8 cellular contexts compared by ENCODE assay signal in the genomic region with DNA sequence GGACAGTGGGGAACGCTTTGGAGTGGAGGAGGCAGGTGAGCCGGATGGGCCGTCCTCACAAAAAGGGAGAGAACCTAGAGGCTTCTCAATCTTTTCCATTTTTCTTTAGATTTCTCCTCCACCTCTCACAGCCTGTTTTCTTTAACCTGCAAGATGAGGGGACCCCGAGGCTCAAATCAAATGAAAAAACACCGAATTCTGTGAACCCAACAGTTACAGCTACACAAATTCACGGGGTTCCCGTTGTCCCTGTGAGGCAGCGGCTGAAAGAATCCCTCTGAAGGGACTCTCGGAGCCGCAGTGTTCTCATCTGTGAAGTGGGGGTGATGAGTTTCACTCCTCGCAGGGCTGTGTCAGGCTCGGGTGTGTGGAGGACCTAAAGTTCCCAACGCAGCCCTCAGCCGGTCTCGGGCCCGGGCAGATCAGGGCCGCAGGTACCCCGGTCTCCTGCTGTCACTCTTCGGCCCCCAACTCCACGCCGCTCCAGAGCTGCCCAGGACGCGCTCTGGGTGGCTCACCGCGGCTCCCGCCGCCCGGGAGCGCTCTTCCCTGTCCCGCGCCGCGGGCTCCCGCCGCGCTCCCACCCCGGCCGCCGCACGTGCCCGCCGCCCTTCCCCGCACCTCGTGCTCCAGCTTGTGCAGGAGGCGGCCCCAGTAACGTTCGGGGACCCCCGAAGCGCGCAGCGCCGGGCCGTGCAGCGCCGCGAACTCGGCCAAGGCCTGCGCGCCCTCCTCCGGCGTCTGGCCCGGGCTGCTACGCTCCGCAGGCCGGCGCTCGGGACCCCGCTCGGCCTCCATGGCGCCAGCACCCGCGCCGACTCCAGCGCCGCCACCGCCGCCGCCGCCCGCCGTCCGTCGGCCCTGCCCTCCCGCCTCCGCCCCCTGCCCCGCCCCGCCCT. TPM values are rescaled to one million over a fixed set of nuclear protein-coding genes. Genes with fewer than 3 reads are reported as not detected.
DNase-seq lines count a peak whose midpoint lies in the region; ATAC-seq and TF ChIP-seq lines count a peak whose summit lies in the region.

TSS of gene TTLL12 (minus strand) at position 863 of the 899 bp plus-strand sequence. CDS start at position 798, 65 bp downstream.

- peaks cover 4 to 44% (median 21%) of the 10 kb centered on the region in 4 donors for H3K4me1 Mint-ChIP-seq in CD4-positive, alpha-beta memory T cell
- H3K4me1 Mint-ChIP-seq in IgD-negative memory B cell, result peaks cover 0 to 8% (median 7%) of the 10 kb centered on the region in 3 donors

- intact Hi-C loops in CD4-positive, alpha-beta memory T cell (cut with micrococcal nuclease), result loop anchor here (1.0 to 5.0 kb wide), 7 partner anchors 34 to 1516 kb away; partner anchors contain the start of genes ARFGAP3, MCAT, PACSIN2 and PRR5
- intact Hi-C loops in spleen (cut with DNase I; ENCODE audit: low total_unique reads), result no loop called here

- H3K27me3 Mint-ChIP-seq in CD4-positive, alpha-beta memory T cell, result peaks cover 0 to 2% of the 10 kb centered on the region in 2 donors
- H3K27me3 Mint-ChIP-seq in IgD-negative memory B cell, result no peaks in the 10 kb centered on the region

- peak within 1 kb of the TSS; percentile 82 to 87 (median 83) for H3K4me3 Mint-ChIP-seq in CD4-positive, alpha-beta memory T cell
- H3K4me3 Mint-ChIP-seq in IgD-negative memory B cell, result peak within 1 kb of the TSS; percentile 81 to 96 (median 92)

- H3K9me3 ChIP-seq in CD4-positive, alpha-beta memory T cell (ENCODE audit: control insufficient read depth in 1 of 2, low read length in 2 of 2), result no peaks in the 10 kb centered on the region
- H3K9me3 ChIP-seq in WERI-Rb-1 (ENCODE audit: severe bottlenecking) (no peaks in the 10 kb centered on the region), spleen (peaks cover 0 to 5% (median 0%) of the 10 kb centered on the region in 8 donors)

- CTCF ChIA-PET in CD4-positive, alpha-beta memory T cell (lab: Charles Lee; ENCODE audit: partially characterized antibody), result interaction anchor here (1.4 to 2.5 kb wide), 3 partner anchors 15 to 159 kb away, joined by 3 to 10 read pairs (median 7); partner anchors contain the start of gene MCAT

- H3K36me3 ChIP-seq in CD4-positive, alpha-beta memory T cell (ENCODE audit: insufficient read depth, low read length), result no peaks in the 10 kb centered on the region
- H3K36me3 ChIP-seq in WERI-Rb-1, result peaks cover 10% of the 10 kb centered on the region
- H3K36me3 ChIP-seq in spleen, result peaks cover 0 to 13% (median 0%) of the 10 kb centered on the region in 6 donors

- peaks cover 0 to 2% (median 0%) of the 10 kb centered on the region in 8 donors for H3K9me3 Mint-ChIP-seq in CD4-positive, alpha-beta memory T cell
- peaks cover 0 to 4% (median 0%) of the 10 kb centered on the region in 3 donors for H3K9me3 Mint-ChIP-seq in IgD-negative memory B cell

- peaks cover 0 to 8% of the 10 kb centered on the region in 2 donors for H3K36me3 Mint-ChIP-seq in CD4-positive, alpha-beta memory T cell
- H3K36me3 Mint-ChIP-seq in IgD-negative memory B cell, result peaks cover 2% of the 10 kb centered on the region

- 2 to 12% (median 2%) methylated on average over 16 to 85 of the region's 87 CpGs for WGBS in spleen, 5 donors

- DNase-seq in CD4-positive, alpha-beta memory T cell, result peak; percentile 57 to 72 (median 66)
- DNase-seq in WERI-Rb-1, result peak; percentile 46
- DNase-seq in caudate nucleus (lab: John Stamatoyannopoulos, UW), result peak in 36 of 61 donors; percentile 8 to 84 (median 44)
- peak; percentile 78 for DNase-seq in islet precursor cell
- DNase-seq in spleen, result peak; percentile 93
- no peak for DNase-seq in GF-D8 (lab: John Stamatoyannopoulos, UW)

- H3K27ac ChIP-seq in CD4-positive, alpha-beta memory T cell (ENCODE audit: low read depth, low read length), result peak within 1 kb of the TSS; percentile 96
- peak within 1 kb of the TSS; percentile 94 for H3K27ac ChIP-seq in WERI-Rb-1
- peak within 1 kb of the TSS; percentile 93 for H3K27ac ChIP-seq in caudate nucleus (ENCODE audit: low read depth, low read length)
- peak within 1 kb of the TSS; percentile 90 to 96 (median 92) for H3K27ac ChIP-seq in spleen

- H3K4me1 ChIP-seq in CD4-positive, alpha-beta memory T cell (ENCODE audit: insufficient read depth, low read length), result peaks cover 24% of the 10 kb centered on the region
- peaks cover 11 to 49% (median 39%) of the 10 kb centered on the region in 6 donors for H3K4me1 ChIP-seq in spleen

- no peak for TF ChIP-seq CTCF in WERI-Rb-1 (IDR thresholded peaks at IDR 0.05; ENCODE audit: low read depth, low read length)
- TF ChIP-seq CTCF in spleen (IDR thresholded peaks at IDR 0.05 in 8 of 11, conservative IDR thresholded peaks at IDR 0.05 in 3 of 11), result no peak

- peak within 1 kb of the TSS; percentile 58 to 64 for H3K4me3 ChIP-seq in CD4-positive, alpha-beta memory T cell (ENCODE audit: low read length in 2 of 2)
- H3K4me3 ChIP-seq in WERI-Rb-1 (ENCODE audit: low read depth, low read length) (peak within 1 kb of the TSS; percentile 92), spleen (peak within 1 kb of the TSS; percentile 39 to 95 (median 78))

- no peaks in the 10 kb centered on the region for H3K27me3 ChIP-seq in CD4-positive, alpha-beta memory T cell (ENCODE audit: insufficient read depth, low read length)
- H3K27me3 ChIP-seq in WERI-Rb-1 (ENCODE audit: insufficient read depth, low read depth, severe bottlenecking) (no peaks in the 10 kb centered on the region), spleen (replicated peaks in 1 of 7) (no peaks in the 10 kb centered on the region)

- POLR2A ChIA-PET in CD4-positive, alpha-beta memory T cell (lab: Charles Lee; ENCODE audit: partially characterized antibody), result interaction anchor here (0.7 to 2.8 kb wide), 13 partner anchors 23 to 626 kb away, joined by 3 to 28 read pairs (median 5); partner anchors contain the start of genes ARFGAP3, EFCAB6, MCAT and PACSIN2

- H3K27ac Mint-ChIP-seq in CD4-positive, alpha-beta memory T cell, result peak within 1 kb of the TSS; percentile 96 to 99 (median 98)
- peak within 1 kb of the TSS; percentile 97 to 100 (median 98) for H3K27ac Mint-ChIP-seq in IgD-negative memory B cell

- TF ChIP-seq POLR2A in spleen (IDR thresholded peaks at IDR 0.05), result no peak

- peak; percentile 44 for ATAC-seq in GM19452 (IDR thresholded peaks at IDR 0.05; ENCODE audit: unreplicated experiment)

RNA-seq across cellular contexts. Expression of gene TTLL12, which starts in this region (rescaled TPM):
- total RNA-seq in CD4-positive, alpha-beta memory T cell, result 10 to 100 TPM; 28.5 to 29.6 TPM
- 10 to 100 TPM; 20.8 to 28.6 TPM for polyA plus RNA-seq in CD4-positive, alpha-beta memory T cell
- polyA plus RNA-seq in IgD-negative memory B cell (20.0 TPM), spleen (10 to 100 TPM in 2 of 3 donors, 1 to 10 TPM in 1; 8.7 to 19.3 (median 11.3) TPM)
- 10 to 100 TPM; 16.6 to 21.6 (median 19.9) TPM for total RNA-seq in spleen
